Comparison of ENCODE assay signal across 9 cellular contexts in genomic region chr1:227759345-227760300, GRCh38. TPM values are rescaled to one million over a fixed set of nuclear protein-coding genes. Genes with fewer than 3 reads are reported as not detected.
DNase-seq lines count a peak whose midpoint lies in the region; ATAC-seq and TF ChIP-seq lines count a peak whose summit lies in the region.
"Had no signal": no experiment of that assay in that cellular context is flagged by ENCODE, and none has a peak within 500 bp of the region (broad histone marks: within the 10 kb centered on the region; RNA-seq: fewer than 3 reads in every experiment).

No MANE protein-coding gene starts in this region.

- peaks cover 0 to 19% (median 9%) of the 10 kb centered on the region in 4 donors for H3K4me1 ChIP-seq in Peyer's patch

- H3K36me3 ChIP-seq in Peyer's patch = peaks cover 0 to 11% (median 0%) of the 10 kb centered on the region in 3 donors

- TF ChIP-seq CTCF in Peyer's patch (IDR thresholded peaks at IDR 0.05) = no peak
- TF ChIP-seq CTCF in fibroblast of mammary gland (conservative IDR thresholded peaks at IDR 0.05; ENCODE audit: control insufficient read depth, insufficient read depth, low read depth, low read length) = no peak

- H3K27ac ChIP-seq in Peyer's patch = peak overlapping the region in 3 of 4 donors; percentile 20 to 66 (median 58)

- DNase-seq in GM03348 (ENCODE audit: low spot score) (peak; percentile 93), Peyer's patch (peak in 2 of 3 donors; percentile 49 to 62), fibroblast of mammary gland (ENCODE audit: low read depth) (peak; percentile 97), pulmonary artery endothelial cell (ENCODE audit: low read depth, low spot score) (peak; percentile 37)
- no peak for DNase-seq in NK-92 treated with Interleukin-12 subunit alpha and Interleukin-12 subunit beta, amount 100 ng/mL, for 24 hours (lab: John Stamatoyannopoulos, UW)
- no peak for DNase-seq in central memory CD4-positive, alpha-beta T cell
- DNase-seq: hippocampal formation had no signal

- no peaks in the 10 kb centered on the region for H3K27me3 ChIP-seq in Peyer's patch

- ATAC-seq in HG03139 (IDR thresholded peaks at IDR 0.05; ENCODE audit: unreplicated experiment) (no peak), GM21390 (IDR thresholded peaks at IDR 0.05; ENCODE audit: unreplicated experiment) (no peak)

- no peaks in the 10 kb centered on the region for H3K9me3 ChIP-seq in Peyer's patch

- H3K4me3 ChIP-seq in Peyer's patch (no peak overlapping the region), fibroblast of mammary gland (ENCODE audit: control insufficient read depth, low read depth, low read length) (no peak overlapping the region)

- TF ChIP-seq POLR2A in Peyer's patch (IDR thresholded peaks at IDR 0.05) = no peak

RNA-seq across cellular contexts. Expression of gene SNAP47, which starts 24.4 kb away (rescaled TPM):
- total RNA-seq in Peyer's patch (10 to 100 TPM; 25.7 to 71.0 (median 38.4) TPM), pulmonary artery endothelial cell (46.5 and 49.6 TPM in 2 replicates)

RNA-seq across cellular contexts. Expression of gene JMJD4, which starts 24.5 kb away (rescaled TPM):
- total RNA-seq in Peyer's patch (10 to 100 TPM; 14.9 to 28.4 (median 20.7) TPM), pulmonary artery endothelial cell (29.4 and 35.5 TPM in 2 replicates)

RNA-seq across cellular contexts. Expression of gene PRSS38, which starts 55.9 kb away (rescaled TPM):
- not detected for total RNA-seq in Peyer's patch
- total RNA-seq in pulmonary artery endothelial cell = not detected in 2 replicates

Comparison
In these comparisons a context has a peak if more than half of its experiments do, and no peak if none do; other contexts are left out.
1. DNase-seq: peak in GM03348 (single experiment), Peyer's patch (2 of 3), fibroblast of mammary gland (single experiment) and pulmonary artery endothelial cell (single experiment); none in NK-92 treated with Interleukin-12 subunit alpha and Interleukin-12 subunit beta, amount 100 ng/mL, for 24 hours (single experiment) and central memory CD4-positive, alpha-beta T cell (single experiment).